10 cellular contexts compared by ENCODE assay signal in the genomic region with DNA sequence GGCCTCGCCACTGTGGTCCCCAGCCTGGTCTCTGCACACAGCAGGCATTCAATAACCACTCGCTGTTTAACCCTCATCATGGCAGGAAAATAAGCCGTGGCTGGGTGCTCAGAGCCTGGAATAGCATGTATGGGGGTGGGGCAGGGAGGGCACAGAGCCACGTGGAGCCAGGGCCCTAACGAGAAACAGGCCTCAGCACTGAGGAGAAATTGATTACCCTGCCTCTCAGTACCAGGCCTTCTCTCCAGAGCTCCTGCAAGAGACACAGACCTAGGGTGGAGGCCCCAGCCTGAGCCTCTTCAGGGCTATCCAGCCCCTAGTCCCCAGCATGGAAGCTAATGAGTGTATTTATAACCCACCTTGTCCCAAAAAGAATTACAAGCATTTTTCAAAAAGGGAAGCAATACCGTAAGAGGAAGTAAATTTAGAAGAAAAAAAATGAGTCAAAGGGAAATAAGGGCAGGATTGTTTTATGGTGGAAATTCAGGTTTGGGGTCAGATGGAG.
A peak's percentile ranks its signal among the peaks of the same experiment; 100 is the strongest.
DNase-seq lines count a peak whose midpoint lies in the region; ATAC-seq and TF ChIP-seq lines count a peak whose summit lies in the region.
"Had no signal": no experiment of that assay in that cellular context is flagged by ENCODE, and none has a peak within 500 bp of the region (broad histone marks: within the 10 kb centered on the region; RNA-seq: fewer than 3 reads in every experiment).

No MANE protein-coding gene starts in this region.

- intact Hi-C loops in breast epithelium (cut with DNase I; ENCODE audit: low total_unique reads) (no loop called here), MCF 10A (cut with micrococcal nuclease) (no loop called here), upper lobe of right lung (cut with DNase I) (no loop called here)

- no peaks in the 10 kb centered on the region for H3K9me3 Mint-ChIP-seq in MCF 10A (ENCODE audit: unreplicated experiment)

- H3K4me3 Mint-ChIP-seq in MCF 10A (ENCODE audit: unreplicated experiment) = no peak overlapping the region
- H3K4me3 Mint-ChIP-seq: naive B cell had no signal

- no peak for TF ChIP-seq EP300 in gastroesophageal sphincter (IDR thresholded peaks at IDR 0.05)

- DNase-seq in breast epithelium (ENCODE audit: low spot score in 2 of 2) = no peak
- no peak for DNase-seq in MCF 10A (ENCODE audit: unreplicated experiment)
- peak; percentile 34 to 48 for DNase-seq in HL-60 (ENCODE audit: low read depth in 1 of 2, low spot score in 1 of 2)
- no peak for DNase-seq in upper lobe of right lung
- no peak for DNase-seq in dedifferentiated amniotic fluid mesenchymal stem cell (ENCODE audit: extremely low spot score)
- DNase-seq in NCI-H82 (lab: John Stamatoyannopoulos, UW) = no peak
- no peak for DNase-seq in NCI-H1694 (lab: John Stamatoyannopoulos, UW)
- DNase-seq: naive B cell, NCI-H146 had no signal

- BruUV-seq in MCF 10A (replicated peaks; lab: Mats Ljungman, UMichigan) = no TSS peak

- TF ChIP-seq CTCF in breast epithelium (IDR thresholded peaks at IDR 0.05) (no peak), MCF 10A (IDR thresholded peaks at IDR 0.05; ENCODE audit: unreplicated experiment) (no peak), HL-60 (IDR thresholded peaks at IDR 0.05; ENCODE audit: insufficient read depth, low read length) (no peak), gastroesophageal sphincter (IDR thresholded peaks at IDR 0.05) (no peak), upper lobe of right lung (IDR thresholded peaks at IDR 0.05) (no peak)

- H3K27ac ChIP-seq in breast epithelium (peak overlapping the region; percentile 29 to 68), HL-60 (replicated peaks) (peak overlapping the region; percentile 83), gastroesophageal sphincter (peak overlapping the region in 2 of 4 donors; percentile 27 to 46), upper lobe of right lung (peak overlapping the region; percentile 73)

- H3K36me3 Mint-ChIP-seq in MCF 10A (ENCODE audit: insufficient read depth, unreplicated experiment) = no peaks in the 10 kb centered on the region

- H3K4me1 ChIP-seq in breast epithelium (no peaks in the 10 kb centered on the region), gastroesophageal sphincter (no peaks in the 10 kb centered on the region), upper lobe of right lung (no peaks in the 10 kb centered on the region)

- POLR2A ChIA-PET in MCF 10A (lab: Yijun Ruan, JAX) = no interaction called here

- H3K27me3 ChIP-seq in breast epithelium (no peaks in the 10 kb centered on the region), HL-60 (ENCODE audit: insufficient read depth, poor library complexity, severe bottlenecking) (no peaks in the 10 kb centered on the region), gastroesophageal sphincter (no peaks in the 10 kb centered on the region), upper lobe of right lung (no peaks in the 10 kb centered on the region)

- no peak overlapping the region for H3K27ac Mint-ChIP-seq in MCF 10A (ENCODE audit: low read depth, unreplicated experiment)

- H3K9me3 ChIP-seq in breast epithelium = no peaks in the 10 kb centered on the region
- H3K9me3 ChIP-seq in gastroesophageal sphincter = no peaks in the 10 kb centered on the region
- H3K9me3 ChIP-seq in upper lobe of right lung = no peaks in the 10 kb centered on the region

- H3K27me3 Mint-ChIP-seq in MCF 10A (ENCODE audit: insufficient read depth, unreplicated experiment) = peaks cover 10% of the 10 kb centered on the region

- H3K4me3 ChIP-seq in breast epithelium (no peak overlapping the region), HL-60 (replicated peaks; ENCODE audit: insufficient read depth, low read length) (no peak overlapping the region), gastroesophageal sphincter (no peak overlapping the region), upper lobe of right lung (no peak overlapping the region)

- no peaks in the 10 kb centered on the region for H3K36me3 ChIP-seq in breast epithelium
- no peaks in the 10 kb centered on the region for H3K36me3 ChIP-seq in gastroesophageal sphincter
- H3K36me3 ChIP-seq in upper lobe of right lung = no peaks in the 10 kb centered on the region

- TF ChIP-seq POLR2A in breast epithelium (IDR thresholded peaks at IDR 0.05) (no peak), gastroesophageal sphincter (IDR thresholded peaks at IDR 0.05) (no peak)

- CTCF ChIA-PET in MCF 10A (lab: Yijun Ruan, JAX) = interaction anchor here (0.6 kb wide), 1 partner anchor 129 kb away, joined by 3 read pairs; no protein-coding TSS in a partner anchor

- WGBS in gastroesophageal sphincter (ENCODE audit: low coverage in 1 of 2), 2 donors = 57% methylated on average over 1 of the region's 6 CpGs; no CpG with 5 or more reads in 1 of the 2 donors

- peaks cover 33% of the 10 kb centered on the region for H3K4me1 Mint-ChIP-seq in MCF 10A (ENCODE audit: insufficient read depth, unreplicated experiment)

- ATAC-seq in gastroesophageal sphincter (peak; percentile 18), upper lobe of right lung (peak; percentile 47)

Comparison
In these comparisons a context has a peak if more than half of its experiments do, and no peak if none do; other contexts are left out.
1. DNase-seq: peak in HL-60 (2 of 2); none in breast epithelium (0 of 2), MCF 10A (single experiment), upper lobe of right lung (single experiment), dedifferentiated amniotic fluid mesenchymal stem cell (single experiment), NCI-H82 (single experiment) and NCI-H1694 (single experiment).